Comparison of ENCODE assay signal across 15 cellular contexts in genomic region chr2:239158641-239159475, GRCh38.
DNase-seq lines count a peak whose midpoint lies in the region; ATAC-seq and TF ChIP-seq lines count a peak whose summit lies in the region.
"Had no signal": no experiment of that assay in that cellular context is flagged by ENCODE, and none has a peak within 500 bp of the region (broad histone marks: within the 10 kb centered on the region; RNA-seq: fewer than 3 reads in every experiment).

No MANE protein-coding gene starts in this region.

- H2AK5ac ChIP-seq in trophoblast cell (ENCODE audit: low read length), result no peak overlapping the region

- H3K4me3 ChIP-seq in HCT116 (replicated peaks in 1 of 2; ENCODE audit: low read depth in 1 of 2, low read length in 2 of 2), result no peak overlapping the region
- no peak overlapping the region for H3K4me3 ChIP-seq in trophoblast cell (ENCODE audit: low read depth, low read length)
- H3K4me3 ChIP-seq: tibial nerve had no signal

- H3K9ac ChIP-seq in HCT116 (ENCODE audit: low read length) (no peak overlapping the region), trophoblast cell (ENCODE audit: low read length) (no peak overlapping the region)

- H3K27me3 ChIP-seq in HCT116 (ENCODE audit: insufficient read depth, low read length) (no peaks in the 10 kb centered on the region), trophoblast cell (ENCODE audit: insufficient read depth, low read length) (no peaks in the 10 kb centered on the region)
- H3K27me3 ChIP-seq: tibial nerve had no signal

- no peaks in the 10 kb centered on the region for H3K79me1 ChIP-seq in trophoblast cell (ENCODE audit: low read length)

- H3K36me3 ChIP-seq in HCT116 (ENCODE audit: control insufficient read depth in 1 of 2, insufficient read depth in 2 of 2, low read length in 2 of 2) (peaks cover 0 to 4% of the 10 kb centered on the region in 2 experiments; a peak in 1 of 4 replicates), trophoblast cell (ENCODE audit: control insufficient read depth in 1 of 2, insufficient read depth in 2 of 2, low read length in 2 of 2) (peaks cover 3 to 16% of the 10 kb centered on the region in 2 experiments)

- H3K4ac ChIP-seq in trophoblast cell (ENCODE audit: low read depth, low read length), result no peak overlapping the region

- no peak overlapping the region for H3K18ac ChIP-seq in trophoblast cell (ENCODE audit: low read length)

- 100% methylated on average over 11 of the region's 29 CpGs for WGBS in trophoblast cell (ENCODE audit: extremely low coverage, insufficient coverage, insufficient read length)

- no peak overlapping the region for H3K4me2 ChIP-seq in HCT116 (ENCODE audit: low read length)
- no peak overlapping the region for H3K4me2 ChIP-seq in trophoblast cell (ENCODE audit: low read length)

- H4K91ac ChIP-seq in trophoblast cell (ENCODE audit: low read depth, low read length), result no peak overlapping the region

- CTCF ChIA-PET in HCT116 (lab: Charles Lee), result no interaction called here

- no peak for TF ChIP-seq RAD21 in HCT116 (IDR thresholded peaks at IDR 0.05; ENCODE audit: low read depth)

- RAD21 ChIA-PET in HCT116 (lab: Charles Lee; ENCODE audit: low non-redundant PET in 1 of 2, low total read pairs in 2 of 2, uncharacterized antibody in 2 of 2, unreplicated experiment in 2 of 2), result no interaction called here

- H4K20me1 ChIP-seq in HCT116 (ENCODE audit: insufficient read depth), result no peaks in the 10 kb centered on the region

- intact Hi-C loops in HCT116 (cut with micrococcal nuclease), result no loop called here

- H3K14ac ChIP-seq in trophoblast cell (ENCODE audit: low read length), result no peak overlapping the region

- H4K8ac ChIP-seq in trophoblast cell (ENCODE audit: low read depth, low read length), result no peak overlapping the region

- no peak overlapping the region for H3K23ac ChIP-seq in trophoblast cell (ENCODE audit: low read length)

- peaks cover 62% of the 10 kb centered on the region for H3K36me3 Mint-ChIP-seq in T-helper 2 cell treated with Interferon-gamma antibody and Interleukin-4, amounts not matched to agents 5 μg/mL and 100 μg/mL, for 36 hours (ENCODE audit: low read depth)
- H3K36me3 Mint-ChIP-seq in endothelial cell (ENCODE audit: low read depth, unreplicated experiment), result peaks cover 26% of the 10 kb centered on the region

- TF ChIP-seq CTCF in HCT116 (IDR thresholded peaks at IDR 0.05 in 2 of 3, conservative IDR thresholded peaks at IDR 0.05 in 1 of 3; ENCODE audit: borderline replicate concordance in 1 of 3, insufficient read depth in 1 of 3, low read depth in 2 of 3, low read length in 2 of 3) (no peak), endothelial cell (IDR thresholded peaks at IDR 0.05; ENCODE audit: unreplicated experiment) (no peak)

- no peak for DNase-seq in T-helper 2 cell treated with Interferon-gamma antibody and Interleukin-4, amounts not matched to agents 5 μg/mL and 100 μg/mL, for 36 hours (ENCODE audit: low spot score)
- no peak for DNase-seq in T-helper 2 cell
- no peak for DNase-seq in HCT116 (ENCODE audit: low read depth, low spot score)
- no peak for DNase-seq in endothelial cell (ENCODE audit: low spot score)
- DNase-seq in trophoblast cell, result peak; percentile 3 to 33
- no peak for DNase-seq in T-helper 9 cell
- no peak for DNase-seq in occipital lobe (lab: John Stamatoyannopoulos, UW)
- DNase-seq: Karpas-422, NCI-H146, NCI-H774, SHP77, small intestine had no signal

- no peaks in the 10 kb centered on the region for H3K4me1 Mint-ChIP-seq in T-helper 2 cell treated with Interferon-gamma antibody and Interleukin-4, amounts not matched to agents 5 μg/mL and 100 μg/mL, for 36 hours (ENCODE audit: low read depth)
- peaks cover 2% of the 10 kb centered on the region for H3K4me1 Mint-ChIP-seq in endothelial cell (ENCODE audit: unreplicated experiment)

- POLR2A ChIA-PET in HCT116 (lab: Charles Lee), result no interaction called here

- H2BK12ac ChIP-seq in trophoblast cell (ENCODE audit: low read length), result no peak overlapping the region

- peak; percentile 62 for ATAC-seq in HCT116
- no peak for ATAC-seq in HG02588 (IDR thresholded peaks at IDR 0.05; ENCODE audit: unreplicated experiment)

- H3K27ac ChIP-seq in HCT116 (ENCODE audit: low read depth, low read length) (no peak overlapping the region), trophoblast cell (ENCODE audit: low read depth, low read length) (no peak overlapping the region)

- H3K27ac Mint-ChIP-seq in T-helper 2 cell treated with Interferon-gamma antibody and Interleukin-4, amounts not matched to agents 5 μg/mL and 100 μg/mL, for 36 hours, result peak overlapping the region; percentile 2
- H3K27ac Mint-ChIP-seq in endothelial cell (ENCODE audit: unreplicated experiment), result no peak overlapping the region

- no peaks in the 10 kb centered on the region for H3K9me3 ChIP-seq in HCT116 (ENCODE audit: control insufficient read depth in 1 of 2, insufficient read depth in 1 of 2, low read depth in 1 of 2, low read length in 2 of 2)
- H3K9me3 ChIP-seq in trophoblast cell (ENCODE audit: insufficient read depth, low read depth, low read length), result peaks cover 5% of the 10 kb centered on the region
- H3K9me3 ChIP-seq: tibial nerve had no signal

- no peak overlapping the region for H2BK5ac ChIP-seq in trophoblast cell (ENCODE audit: low read depth, low read length, poor library complexity)

- no TSS peak for BruUV-seq in HCT116 (replicated peaks; lab: Mats Ljungman, UMichigan)

- no peaks in the 10 kb centered on the region for H3K9me3 Mint-ChIP-seq in T-helper 2 cell treated with Interferon-gamma antibody and Interleukin-4, amounts not matched to agents 5 μg/mL and 100 μg/mL, for 36 hours
- H3K9me3 Mint-ChIP-seq in endothelial cell (ENCODE audit: unreplicated experiment), result no peaks in the 10 kb centered on the region

- H3K27me3 Mint-ChIP-seq in T-helper 2 cell treated with Interferon-gamma antibody and Interleukin-4, amounts not matched to agents 5 μg/mL and 100 μg/mL, for 36 hours (ENCODE audit: low read depth), result no peaks in the 10 kb centered on the region
- peaks cover 11% of the 10 kb centered on the region for H3K27me3 Mint-ChIP-seq in endothelial cell (ENCODE audit: unreplicated experiment)
- H3K27me3 Mint-ChIP-seq: brain had no signal

- no peak overlapping the region for H2BK120ac ChIP-seq in trophoblast cell (ENCODE audit: insufficient read depth, low read length, poor library complexity)

- H3K4me1 ChIP-seq in HCT116 (ENCODE audit: control insufficient read depth in 1 of 2, insufficient read depth in 2 of 2, low read length in 2 of 2), result peaks cover 0 to 15% of the 10 kb centered on the region in 2 experiments; a peak in 1 of 4 replicates
- H3K4me1 ChIP-seq in trophoblast cell (ENCODE audit: control insufficient read depth in 1 of 2, insufficient read depth in 2 of 2, low read length in 2 of 2), result no peaks in the 10 kb centered on the region

- no peak for TF ChIP-seq POLR2A in HCT116 (IDR thresholded peaks at IDR 0.05; ENCODE audit: borderline replicate concordance, extremely low read depth, insufficient read depth, insufficient read length)

- H3K79me2 ChIP-seq in HCT116 (ENCODE audit: insufficient read depth, low read length) (no peaks in the 10 kb centered on the region), trophoblast cell (ENCODE audit: control insufficient read depth, insufficient read depth, low read length, poor library complexity) (no peaks in the 10 kb centered on the region)

- H3K4me3 Mint-ChIP-seq in T-helper 2 cell treated with Interferon-gamma antibody and Interleukin-4, amounts not matched to agents 5 μg/mL and 100 μg/mL, for 36 hours, result no peak overlapping the region
- peak overlapping the region; percentile 20 for H3K4me3 Mint-ChIP-seq in endothelial cell (ENCODE audit: unreplicated experiment)
- H3K4me3 Mint-ChIP-seq: brain had no signal

- H4K12ac ChIP-seq in trophoblast cell (ENCODE audit: low read depth, low read length), result no peak overlapping the region

- no peaks in the 10 kb centered on the region for H3K9me2 ChIP-seq in HCT116 (ENCODE audit: insufficient read depth)

- H2AFZ ChIP-seq in HCT116 (ENCODE audit: low read depth, low read length, poor library complexity, severe bottlenecking) (no peak overlapping the region), trophoblast cell (ENCODE audit: insufficient read depth, low read length, poor library complexity) (no peak overlapping the region)

TF ChIP-seq in HCT116, 20 proteins besides CTCF, POLR2A, EP300 and RAD21 (continues in another document):
- TF ChIP-seq MAX (IDR thresholded peaks at IDR 0.05), result no peak
- no peak for TF ChIP-seq SIN3A (IDR thresholded peaks at IDR 0.05; ENCODE audit: low read depth)
- TF ChIP-seq EZH2phosphoT487 (IDR thresholded peaks at IDR 0.05; ENCODE audit: borderline replicate concordance), result no peak
- no peak for TF ChIP-seq SP1 (IDR thresholded peaks at IDR 0.05; ENCODE audit: low read depth)
- no peak for TF ChIP-seq EZH2 (IDR thresholded peaks at IDR 0.05)
- no peak for TF ChIP-seq YY1 (IDR thresholded peaks at IDR 0.05; ENCODE audit: extremely low read depth, insufficient replicate concordance, low read depth, low read length)
- no peak for TF ChIP-seq POLR2AphosphoS5 (IDR thresholded peaks at IDR 0.05; ENCODE audit: low read depth, low read length)
- TF ChIP-seq ZFX (IDR thresholded peaks at IDR 0.05), result no peak
- no peak for TF ChIP-seq SRF (IDR thresholded peaks at IDR 0.05; ENCODE audit: low read depth)
- TF ChIP-seq, protein P1, sequence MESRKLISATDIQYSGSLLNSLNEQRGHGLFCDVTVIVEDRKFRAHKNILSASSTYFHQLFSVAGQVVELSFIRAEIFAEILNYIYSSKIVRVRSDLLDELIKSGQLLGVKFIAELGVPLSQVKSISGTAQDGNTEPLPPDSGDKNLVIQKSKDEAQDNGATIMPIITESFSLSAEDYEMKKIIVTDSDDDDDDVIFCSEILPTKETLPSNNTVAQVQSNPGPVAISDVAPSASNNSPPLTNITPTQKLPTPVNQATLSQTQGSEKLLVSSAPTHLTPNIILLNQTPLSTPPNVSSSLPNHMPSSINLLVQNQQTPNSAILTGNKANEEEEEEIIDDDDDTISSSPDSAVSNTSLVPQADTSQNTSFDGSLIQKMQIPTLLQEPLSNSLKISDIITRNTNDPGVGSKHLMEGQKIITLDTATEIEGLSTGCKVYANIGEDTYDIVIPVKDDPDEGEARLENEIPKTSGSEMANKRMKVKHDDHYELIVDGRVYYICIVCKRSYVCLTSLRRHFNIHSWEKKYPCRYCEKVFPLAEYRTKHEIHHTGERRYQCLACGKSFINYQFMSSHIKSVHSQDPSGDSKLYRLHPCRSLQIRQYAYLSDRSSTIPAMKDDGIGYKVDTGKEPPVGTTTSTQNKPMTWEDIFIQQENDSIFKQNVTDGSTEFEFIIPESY (IDR thresholded peaks at IDR 0.05; ENCODE audit: extremely low read depth, insufficient replicate concordance, low read length), result no peak
- no peak for TF ChIP-seq TCF7L2 (IDR thresholded peaks at IDR 0.05; ENCODE audit: borderline replicate concordance, extremely low read depth, insufficient read depth, insufficient read length)

Comparison
In these comparisons a context has a peak if more than half of its experiments do, and no peak if none do; other contexts are left out.
1. DNase-seq: peak in trophoblast cell (2 of 2); none in T-helper 2 cell treated with Interferon-gamma antibody and Interleukin-4, amounts not matched to agents 5 μg/mL and 100 μg/mL, for 36 hours (single experiment), T-helper 2 cell (0 of 5), HCT116 (single experiment), endothelial cell (single experiment), T-helper 9 cell (single experiment) and occipital lobe (single experiment).